ENCODE assay signal across 18 cellular contexts in genomic region chr21:42041711-42042110, GRCh38. TPM values are rescaled to one million over a fixed set of nuclear protein-coding genes. Genes with fewer than 3 reads are reported as not detected.
DNase-seq lines count a peak whose midpoint lies in the region; FAIRE-seq and TF ChIP-seq lines count a peak whose summit lies in the region.
"Had no signal": no experiment of that assay in that cellular context is flagged by ENCODE, and none has a peak within 500 bp of the region (broad histone marks: within the 10 kb centered on the region; RNA-seq: fewer than 3 reads in every experiment).

No MANE protein-coding gene starts in this region.

- H3K27ac Mint-ChIP-seq in osteocyte (ENCODE audit: unreplicated experiment), result peak overlapping the region; percentile 16
- H3K27ac Mint-ChIP-seq: CD14-positive monocyte had no signal

- peaks cover 34% of the 10 kb centered on the region for H3K4me1 Mint-ChIP-seq in osteocyte (ENCODE audit: unreplicated experiment)
- H3K4me1 Mint-ChIP-seq: CD14-positive monocyte had no signal

- H3K27me3 Mint-ChIP-seq in osteocyte (ENCODE audit: unreplicated experiment), result no peaks in the 10 kb centered on the region

- no peak for TF ChIP-seq CTCF in osteocyte (IDR thresholded peaks at IDR 0.05)
- TF ChIP-seq CTCF in GM20000 (IDR thresholded peaks at IDR 0.05; ENCODE audit: extremely low read depth, missing control alignments), result no peak

- peaks cover 5% of the 10 kb centered on the region for H3K9me3 Mint-ChIP-seq in osteocyte (ENCODE audit: unreplicated experiment)
- H3K9me3 Mint-ChIP-seq: CD14-positive monocyte had no signal

- H3K4me3 Mint-ChIP-seq in osteocyte (ENCODE audit: unreplicated experiment), result no peak overlapping the region
- H3K4me3 Mint-ChIP-seq: CD14-positive monocyte had no signal

- H3K36me3 Mint-ChIP-seq in osteocyte (ENCODE audit: unreplicated experiment), result no peaks in the 10 kb centered on the region
- H3K36me3 Mint-ChIP-seq: CD14-positive monocyte had no signal

- FAIRE-seq in RCC 7860 (lab: Jason Lieb, UNC), result no peak
- FAIRE-seq: A549, GM12891, HTR-8/SVneo had no signal

- DNase-seq in Daoy (ENCODE audit: low read depth) (peak; percentile 44), RCC 7860 (ENCODE audit: low spot score) (peak; percentile 39), kidney tubule cell (ENCODE audit: low spot score) (peak; percentile 20), osteocyte (ENCODE audit: extremely low spot score, unreplicated experiment) (no peak), GM20000 (ENCODE audit: low spot score) (no peak), NCI-H1436 treated with DMSO at 0.1 percent for 48 hours (lab: John Stamatoyannopoulos, UW) (no peak)
- no peak for DNase-seq in stimulated activated CD4-positive, alpha-beta T cell treated with anti-CD3 and anti-CD28 coated beads, Interleukin-2, amount 100 ng/mL, for 48 hours
- DNase-seq: DMS53, HCEC 1CT, NCI-H1436, NCI-H226, NCI-H526 had no signal

RNA-seq across cellular contexts. Expression of gene UMODL1, which starts 29.4 kb away (rescaled TPM):
- 0.24 and 0.80 TPM in 2 replicates for total RNA-seq in Daoy (2014; rRNA removed; shearing (Covaris generic))
- total RNA-seq in osteocyte, result 0.68 TPM in 1 of 2 replicates, not detected in the other
- total RNA-seq: G401, Right ventricle myocardium inferior had no signal

RNA-seq across cellular contexts. Expression of gene ZBTB21, which starts 31.6 kb away (rescaled TPM):
- total RNA-seq in Daoy (2014; rRNA removed; shearing (Covaris generic)), result 16.9 and 17.7 TPM in 2 replicates
- 20.3 and 20.9 TPM in 2 replicates for total RNA-seq in osteocyte

Comparison
In these comparisons a context has a peak if more than half of its experiments do, and no peak if none do; other contexts are left out.
1. DNase-seq: peak in Daoy (single experiment), RCC 7860 (single experiment) and kidney tubule cell (single experiment); none in osteocyte (single experiment), GM20000 (single experiment), NCI-H1436 treated with DMSO at 0.1 percent for 48 hours (single experiment) and stimulated activated CD4-positive, alpha-beta T cell treated with anti-CD3 and anti-CD28 coated beads, Interleukin-2, amount 100 ng/mL, for 48 hours (0 of 2).